ENCODE assay signal across 1 cellular context in the genomic region with DNA sequence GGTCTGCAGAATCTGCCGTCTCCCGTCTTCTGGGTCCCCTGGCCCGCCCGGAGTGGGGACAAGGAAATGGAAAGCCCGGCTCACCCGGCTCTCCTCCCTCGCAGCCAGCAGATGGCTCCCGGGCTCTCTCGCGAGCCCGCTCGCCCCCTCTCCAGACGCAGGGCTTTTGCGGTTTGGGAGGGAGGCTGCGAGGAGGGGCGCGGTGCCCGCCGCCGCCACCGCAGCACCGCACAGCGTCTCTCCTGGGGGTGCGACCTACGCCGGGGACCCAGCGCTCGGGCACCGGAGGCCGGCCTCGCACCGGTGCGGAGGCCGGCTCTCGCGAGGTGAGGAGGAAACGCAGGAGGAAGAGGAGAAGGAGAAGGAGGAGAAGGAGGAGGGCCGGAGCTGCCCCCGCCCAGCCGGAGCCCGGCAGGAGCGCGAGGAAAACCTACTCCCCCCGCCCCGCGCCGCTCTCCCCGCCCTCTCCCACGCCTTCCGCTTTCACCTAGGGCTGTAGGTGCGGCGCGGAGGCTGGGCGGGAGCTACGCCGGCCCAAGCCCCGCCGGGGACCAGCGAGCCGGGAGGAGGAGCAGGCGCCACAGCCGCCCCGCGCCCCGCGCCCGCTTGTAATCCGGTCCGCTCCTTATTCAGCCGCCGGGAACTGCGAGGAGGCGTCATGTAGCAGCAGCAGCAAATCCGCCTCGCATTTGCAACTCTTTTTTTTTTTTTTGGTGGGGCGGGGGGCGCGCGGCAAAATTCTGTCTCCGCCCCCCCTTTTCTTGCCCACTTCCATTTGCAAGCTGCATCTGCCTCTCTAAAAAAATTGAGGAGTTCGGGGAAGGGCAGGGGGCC.
TF ChIP-seq lines count a peak whose summit lies in the region.

A gene (plus strand): TSS at position 461 of the 834 bp plus-strand sequence. CDS start 422 bp downstream, outside the sequence.

TF ChIP-seq in A549, 52 proteins besides CTCF, POLR2A, EP300 and RAD21 (continued from another document):
- TF ChIP-seq, protein P1, sequence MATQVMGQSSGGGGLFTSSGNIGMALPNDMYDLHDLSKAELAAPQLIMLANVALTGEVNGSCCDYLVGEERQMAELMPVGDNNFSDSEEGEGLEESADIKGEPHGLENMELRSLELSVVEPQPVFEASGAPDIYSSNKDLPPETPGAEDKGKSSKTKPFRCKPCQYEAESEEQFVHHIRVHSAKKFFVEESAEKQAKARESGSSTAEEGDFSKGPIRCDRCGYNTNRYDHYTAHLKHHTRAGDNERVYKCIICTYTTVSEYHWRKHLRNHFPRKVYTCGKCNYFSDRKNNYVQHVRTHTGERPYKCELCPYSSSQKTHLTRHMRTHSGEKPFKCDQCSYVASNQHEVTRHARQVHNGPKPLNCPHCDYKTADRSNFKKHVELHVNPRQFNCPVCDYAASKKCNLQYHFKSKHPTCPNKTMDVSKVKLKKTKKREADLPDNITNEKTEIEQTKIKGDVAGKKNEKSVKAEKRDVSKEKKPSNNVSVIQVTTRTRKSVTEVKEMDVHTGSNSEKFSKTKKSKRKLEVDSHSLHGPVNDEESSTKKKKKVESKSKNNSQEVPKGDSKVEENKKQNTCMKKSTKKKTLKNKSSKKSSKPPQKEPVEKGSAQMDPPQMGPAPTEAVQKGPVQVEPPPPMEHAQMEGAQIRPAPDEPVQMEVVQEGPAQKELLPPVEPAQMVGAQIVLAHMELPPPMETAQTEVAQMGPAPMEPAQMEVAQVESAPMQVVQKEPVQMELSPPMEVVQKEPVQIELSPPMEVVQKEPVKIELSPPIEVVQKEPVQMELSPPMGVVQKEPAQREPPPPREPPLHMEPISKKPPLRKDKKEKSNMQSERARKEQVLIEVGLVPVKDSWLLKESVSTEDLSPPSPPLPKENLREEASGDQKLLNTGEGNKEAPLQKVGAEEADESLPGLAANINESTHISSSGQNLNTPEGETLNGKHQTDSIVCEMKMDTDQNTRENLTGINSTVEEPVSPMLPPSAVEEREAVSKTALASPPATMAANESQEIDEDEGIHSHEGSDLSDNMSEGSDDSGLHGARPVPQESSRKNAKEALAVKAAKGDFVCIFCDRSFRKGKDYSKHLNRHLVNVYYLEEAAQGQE (IDR thresholded peaks at IDR 0.05): peak; percentile 89
